In genomic region chr3:13040381-13041074, GRCh38 we compare ENCODE assay signal across 9 cellular contexts. TPM values are rescaled to one million over a fixed set of nuclear protein-coding genes. Genes with fewer than 3 reads are reported as not detected.
DNase-seq lines count a peak whose midpoint lies in the region; ATAC-seq, FAIRE-seq and TF ChIP-seq lines count a peak whose summit lies in the region.
"Had no signal": no experiment of that assay in that cellular context is flagged by ENCODE, and none has a peak within 500 bp of the region (broad histone marks: within the 10 kb centered on the region; RNA-seq: fewer than 3 reads in every experiment).

No MANE protein-coding gene starts in this region.

- peaks cover under 1% of the 10 kb centered on the region for H3K36me3 Mint-ChIP-seq in activated CD8-positive, alpha-beta T cell treated with anti-CD3 and anti-CD28 coated beads, Interleukin-2, amount 10 ng/mL, durations not matched to agents 7 days and 5 days (ENCODE audit: low read depth)

- intact Hi-C loops in tibial artery (cut with DNase I; ENCODE audit: low total_unique reads), result no loop called here

- peaks cover 0 to 21% (median 0%) of the 10 kb centered on the region in 11 experiments; a peak in 5 of 22 replicates for H3K36me3 ChIP-seq in BLaER1 treated with 17β-estradiol and CSF1 and Interleukin-3, amounts not matched to agents 10 nM and 100 nM
- H3K36me3 ChIP-seq in tibial artery, result no peaks in the 10 kb centered on the region
- H3K36me3 ChIP-seq: thoracic aorta had no signal

- H3K27ac ChIP-seq in BLaER1 treated with 17β-estradiol and CSF1 and Interleukin-3, amounts not matched to agents 10 nM and 100 nM, result no peak overlapping the region
- H3K27ac ChIP-seq in tibial artery, result no peak overlapping the region
- H3K27ac ChIP-seq: thoracic aorta had no signal

- H3K4me3 ChIP-seq in BLaER1 treated with 17β-estradiol and CSF1 and Interleukin-3, amounts not matched to agents 10 nM and 100 nM, result no peak overlapping the region
- H3K4me3 ChIP-seq in tibial artery, result no peak overlapping the region
- H3K4me3 ChIP-seq: thoracic aorta had no signal

- CTCF ChIA-PET in activated CD8-positive, alpha-beta T cell treated with anti-CD3 and anti-CD28 coated beads, Interleukin-2, amount 10 ng/mL, durations not matched to agents 7 days and 5 days (lab: Charles Lee), result interaction anchor here (1.0 to 2.3 kb wide), 2 partner anchors 46 to 199 kb away, joined by 3 to 13 read pairs; partner anchors contain the start of gene RPL32

- peak overlapping the region; percentile 58 to 98 (median 87) for H3K4me2 ChIP-seq in BLaER1 treated with 17β-estradiol and CSF1 and Interleukin-3, amounts not matched to agents 10 nM and 100 nM

- peaks cover 31 to 81% (median 67%) of the 10 kb centered on the region in 10 experiments for H3K4me1 ChIP-seq in BLaER1 treated with 17β-estradiol and CSF1 and Interleukin-3, amounts not matched to agents 10 nM and 100 nM
- H3K4me1 ChIP-seq in tibial artery, result no peaks in the 10 kb centered on the region

- peak; percentile 62 for ATAC-seq in HG03097 (IDR thresholded peaks at IDR 0.05; ENCODE audit: low FRiP score, unreplicated experiment)
- peak; percentile 71 for ATAC-seq in activated CD8-positive, alpha-beta T cell treated with anti-CD3 and anti-CD28 coated beads, Interleukin-2, amount 10 ng/mL, durations not matched to agents 7 days and 5 days

- TF ChIP-seq CTCF in tibial artery (IDR thresholded peaks at IDR 0.05), result no peak

- H3K27me3 ChIP-seq in BLaER1 treated with 17β-estradiol and CSF1 and Interleukin-3, amounts not matched to agents 10 nM and 100 nM, result no peaks in the 10 kb centered on the region
- no peaks in the 10 kb centered on the region for H3K27me3 ChIP-seq in tibial artery

- no peaks in the 10 kb centered on the region for H3K9me3 ChIP-seq in BLaER1 treated with 17β-estradiol and CSF1 and Interleukin-3, amounts not matched to agents 10 nM and 100 nM (replicated peaks in 1 of 11)
- no peaks in the 10 kb centered on the region for H3K9me3 ChIP-seq in tibial artery
- H3K9me3 ChIP-seq: thoracic aorta had no signal

- H3K27ac Mint-ChIP-seq in activated CD8-positive, alpha-beta T cell treated with anti-CD3 and anti-CD28 coated beads, Interleukin-2, amount 10 ng/mL, durations not matched to agents 7 days and 5 days, result no peak overlapping the region

- no peaks in the 10 kb centered on the region for H3K27me3 Mint-ChIP-seq in activated CD8-positive, alpha-beta T cell treated with anti-CD3 and anti-CD28 coated beads, Interleukin-2, amount 10 ng/mL, durations not matched to agents 7 days and 5 days (ENCODE audit: low read depth)

- peaks cover 15% of the 10 kb centered on the region for H3K4me1 Mint-ChIP-seq in activated CD8-positive, alpha-beta T cell treated with anti-CD3 and anti-CD28 coated beads, Interleukin-2, amount 10 ng/mL, durations not matched to agents 7 days and 5 days (ENCODE audit: low read depth)

- in situ Hi-C loops in ACHN (cut with HindIII; ENCODE audit: low pct_ligation_motif_present, low pct_unique_long_range_greater_than_20kb, low sequenced_read_pairs), result no loop called here

- H3K4me3 Mint-ChIP-seq in activated CD8-positive, alpha-beta T cell treated with anti-CD3 and anti-CD28 coated beads, Interleukin-2, amount 10 ng/mL, durations not matched to agents 7 days and 5 days, result no peak overlapping the region

- peak overlapping the region in 2 of 11 experiments; percentile 28 to 32; a peak in 2 of 22 replicates for H3K9ac ChIP-seq in BLaER1 treated with 17β-estradiol and CSF1 and Interleukin-3, amounts not matched to agents 10 nM and 100 nM

- DNase-seq in GM19239 (ENCODE audit: insufficient read length, low spot score), result peak; percentile 93
- peak; percentile 44 for DNase-seq in activated CD8-positive, alpha-beta T cell treated with anti-CD3 and anti-CD28 coated beads, Interleukin-2, amount 10 ng/mL, durations not matched to agents 7 days and 5 days
- peak; percentile 32 for DNase-seq in stimulated activated CD4-positive, alpha-beta T cell treated with anti-CD3 and anti-CD28 coated beads, Interleukin-4, amount 100 ng/mL, for 24 hours
- DNase-seq in tibial artery, result no peak
- no peak for DNase-seq in NCI-H2227 treated with DMSO at 0.1 percent for 48 hours (lab: John Stamatoyannopoulos, UW)
- no peak for DNase-seq in ACHN

- FAIRE-seq in GM19239 (lab: Jason Lieb, UNC), result peak; percentile 92

- no peaks in the 10 kb centered on the region for H3K9me3 Mint-ChIP-seq in activated CD8-positive, alpha-beta T cell treated with anti-CD3 and anti-CD28 coated beads, Interleukin-2, amount 10 ng/mL, durations not matched to agents 7 days and 5 days (ENCODE audit: insufficient read depth)

- POLR2A ChIA-PET in activated CD8-positive, alpha-beta T cell treated with anti-CD3 and anti-CD28 coated beads, Interleukin-2, amount 10 ng/mL, durations not matched to agents 7 days and 5 days (lab: Charles Lee), result no interaction called here

- H4K20me1 ChIP-seq in BLaER1 treated with 17β-estradiol and CSF1 and Interleukin-3, amounts not matched to agents 10 nM and 100 nM, result peaks cover 0 to 30% (median 0%) of the 10 kb centered on the region in 11 experiments; a peak in 3 of 22 replicates

RNA-seq across cellular contexts. Expression of gene IQSEC1, which starts 32.7 kb away (rescaled TPM):
- total RNA-seq in activated CD8-positive, alpha-beta T cell treated with anti-CD3 and anti-CD28 coated beads, Interleukin-2, amount 10 ng/mL, durations not matched to agents 7 days and 5 days, result 10 to 100 TPM; 47.8 to 53.8 TPM

Comparison
In these comparisons a context has a peak if more than half of its experiments do, and no peak if none do; other contexts are left out.
1. DNase-seq: peak in GM19239 (single experiment), activated CD8-positive, alpha-beta T cell treated with anti-CD3 and anti-CD28 coated beads, Interleukin-2, amount 10 ng/mL, durations not matched to agents 7 days and 5 days (single experiment) and stimulated activated CD4-positive, alpha-beta T cell treated with anti-CD3 and anti-CD28 coated beads, Interleukin-4, amount 100 ng/mL, for 24 hours (single experiment); none in tibial artery (0 of 2), NCI-H2227 treated with DMSO at 0.1 percent for 48 hours (single experiment) and ACHN (single experiment).